17 cellular contexts compared by ENCODE assay signal in the genomic region with DNA sequence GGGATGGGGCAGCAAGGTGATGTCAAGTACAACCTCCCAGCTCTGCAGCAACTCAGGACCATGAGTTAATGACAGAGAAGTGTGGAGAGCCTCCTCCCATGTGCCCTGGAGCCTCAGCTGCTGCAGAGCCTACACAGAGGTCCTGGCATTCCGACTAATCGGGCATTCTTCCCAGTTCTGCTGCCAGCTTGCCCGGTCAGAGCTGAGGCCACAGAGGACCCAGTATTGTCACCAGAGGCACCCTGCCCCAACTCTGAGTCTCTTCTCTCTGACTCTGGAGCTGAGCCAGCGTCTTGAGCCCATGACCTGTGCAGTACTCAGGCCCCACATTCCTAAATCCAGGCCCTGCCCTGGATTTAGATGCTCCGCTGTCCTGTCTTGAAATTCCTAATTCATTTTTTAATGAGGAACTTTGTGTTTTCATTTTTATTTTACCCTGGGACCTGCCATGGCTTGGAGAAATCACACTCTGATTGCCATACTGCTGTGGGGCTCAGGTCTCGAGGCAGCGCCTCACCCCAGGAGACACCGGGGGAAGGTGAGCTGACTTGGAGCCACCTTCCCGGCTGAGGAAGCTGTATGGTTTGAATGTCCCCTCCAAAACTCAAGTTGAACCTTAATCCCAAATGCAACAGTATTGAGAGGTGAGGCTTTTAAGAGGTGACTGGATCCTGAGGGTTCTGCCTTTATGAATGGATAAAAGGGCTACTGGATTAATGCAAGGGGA.
"Had no signal": no experiment of that assay in that cellular context is flagged by ENCODE, and none has a peak within 500 bp of the region (broad histone marks: within the 10 kb centered on the region; RNA-seq: fewer than 3 reads in every experiment).

No MANE protein-coding gene starts in this region.

- ATAC-seq: activated CD8-positive, alpha-beta T cell treated with anti-CD3 and anti-CD28 coated beads for 36 hours; foreskin keratinocyte; left lung; pancreas; stimulated activated memory B cell treated with anti-CD40 and anti-IgM and Interleukin-4, amounts not matched to agents 10 μg/mL and 1 μg/mL and 100 μg/mL, for 72 hours; WTC11 had no signal

- FAIRE-seq: islet of Langerhans, pancreas, TTC549 had no signal

- DNase-seq: activated CD4-positive, alpha-beta T cell treated with anti-CD3 and anti-CD28 coated beads for 48 hours; activated CD8-positive, alpha-beta T cell treated with anti-CD3 and anti-CD28 coated beads for 36 hours; activated gamma-delta T cell treated with Interleukin-2 at 50 U/mL for 16 hours; activated naive CD8-positive, alpha-beta T cell treated with anti-CD3 and anti-CD28 coated beads, Interleukin-2, amount 10 ng/mL, durations not matched to agents 7 days and 5 days; brain microvascular endothelial cell; cerebellar nuclear complex; effector memory CD4-positive, alpha-beta T cell; foreskin keratinocyte; left lung; pancreas; stimulated activated CD4-positive, alpha-beta T cell treated with anti-CD3 and anti-CD28 coated beads, Interleukin-2, amount 100 ng/mL, for 48 hours; T-helper 2 cell; transverse colon had no signal

- H3K4me1 ChIP-seq: foreskin keratinocyte, left lung, pancreas, transverse colon had no signal

- H3K4me3 ChIP-seq: left lung, pancreas, transverse colon had no signal

- H3K27ac ChIP-seq: brain microvascular endothelial cell, foreskin keratinocyte, left lung, pancreas, transverse colon had no signal

- H3K27me3 ChIP-seq: brain microvascular endothelial cell, foreskin keratinocyte, pancreas, transverse colon had no signal

- H3K9me3 ChIP-seq: left lung, pancreas, transverse colon had no signal

- H3K36me3 ChIP-seq: brain microvascular endothelial cell, left lung, pancreas, transverse colon had no signal
